Comparison of ENCODE assay signal across 3 cellular contexts in the genomic region with DNA sequence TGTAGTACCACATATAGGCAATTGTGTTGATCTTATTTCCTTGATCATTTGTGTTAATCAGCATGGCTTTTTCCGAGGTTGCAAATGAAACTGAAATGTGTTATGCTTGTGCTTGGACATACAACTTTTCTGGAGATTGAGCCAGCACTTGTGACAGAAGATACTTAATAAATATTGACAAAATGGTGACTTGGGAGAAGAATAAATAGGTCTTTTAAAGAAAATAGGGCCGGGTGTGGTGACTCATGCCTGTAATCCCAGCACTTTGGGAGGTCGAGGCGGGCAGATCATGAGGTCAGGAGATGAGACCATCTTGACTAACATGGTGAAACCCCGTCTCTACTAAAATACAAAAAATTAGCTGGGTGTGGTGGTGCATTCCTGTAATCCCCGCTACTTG. TPM values are rescaled to one million over a fixed set of nuclear protein-coding genes. Genes with fewer than 3 reads are reported as not detected.
"Had no signal": no experiment of that assay in that cellular context is flagged by ENCODE, and none has a peak within 500 bp of the region (broad histone marks: within the 10 kb centered on the region; RNA-seq: fewer than 3 reads in every experiment).

No MANE protein-coding gene starts in this region.

RNA-seq across cellular contexts. Expression of a gene that starts 58.5 kb away (rescaled TPM):
- total RNA-seq: astrocyte, breast epithelium, cerebellum had no signal
